13 cellular contexts compared by ENCODE assay signal in genomic region chr12:84508943-84509342, GRCh38.
A peak's percentile ranks its signal among the peaks of the same experiment; 100 is the strongest.
DNase-seq lines count a peak whose midpoint lies in the region; ATAC-seq, FAIRE-seq and TF ChIP-seq lines count a peak whose summit lies in the region.
"Had no signal": no experiment of that assay in that cellular context is flagged by ENCODE, and none has a peak within 500 bp of the region (broad histone marks: within the 10 kb centered on the region; RNA-seq: fewer than 3 reads in every experiment).

No MANE protein-coding gene starts in this region.

- H3K79me2 ChIP-seq in GM12878 (ENCODE audit: control insufficient read depth, insufficient read depth, low read length): no peaks in the 10 kb centered on the region

- CTCF ChIA-PET in GM12878 (lab: Yijun Ruan, JAX): no interaction called here

- peak overlapping the region; percentile 89 for H3K27ac Mint-ChIP-seq in mesothelial cell of epicardium
- H3K27ac Mint-ChIP-seq: activated CD4-positive, alpha-beta T cell treated with anti-CD3 and anti-CD28 coated beads, Interleukin-2, amount 10 ng/mL, durations not matched to agents 24 days and 14 days had no signal

- H3K27me3 Mint-ChIP-seq in mesothelial cell of epicardium (ENCODE audit: low read depth): no peaks in the 10 kb centered on the region
- H3K27me3 Mint-ChIP-seq: activated CD4-positive, alpha-beta T cell treated with anti-CD3 and anti-CD28 coated beads, Interleukin-2, amount 10 ng/mL, durations not matched to agents 24 days and 14 days had no signal

- H3K9ac ChIP-seq in GM12878 (ENCODE audit: control insufficient read depth, insufficient read depth, low read length): no peak overlapping the region

- TF ChIP-seq CTCF in AG09309 (IDR thresholded peaks at IDR 0.05; ENCODE audit: control insufficient read depth, insufficient read depth, low read depth, low read length, missing control alignments) (no peak), GM12878 (IDR thresholded peaks at IDR 0.05 in 2 of 3, conservative IDR thresholded peaks at IDR 0.05 in 1 of 3; ENCODE audit: control insufficient read depth in 2 of 3, extremely low read depth in 1 of 3, insufficient read depth in 1 of 3, low read depth in 3 of 3, low read length in 3 of 3) (no peak), mesothelial cell of epicardium (IDR thresholded peaks at IDR 0.05; ENCODE audit: unreplicated experiment) (no peak)

- no peak for FAIRE-seq in GM12878 (lab: Jason Lieb, UNC)

- no TSS peak for BruUV-seq in GM12878 (replicated peaks; lab: Mats Ljungman, UMichigan)

- 0% methylated on average over 1 of the region's 1 CpG for WGBS in GM12878 (ENCODE audit: insufficient coverage, insufficient replicate concordance, low lambda C conversion rate, missing lambda C conversion rate)

- SMC1A ChIA-PET in GM12878 (lab: Charles Lee; ENCODE audit: uncharacterized antibody, unreplicated experiment): no interaction called here

- peak; percentile 13 for DNase-seq in AG09309 (ENCODE audit: low read depth)
- DNase-seq in GM12878 (ENCODE audit: low read depth, low spot score): no peak
- no peak for DNase-seq in mesothelial cell of epicardium (ENCODE audit: low spot score in 2 of 2, unreplicated experiment in 2 of 2)
- no peak for DNase-seq in NCI-H1105 treated with DMSO at 0.1 percent for 48 hours (lab: John Stamatoyannopoulos, UW)
- DNase-seq in epidermal melanocyte (ENCODE audit: insufficient read length, low spot score): no peak
- no peak for DNase-seq in ecto neural progenitor cell (ENCODE audit: low spot score)
- DNase-seq: activated CD4-positive, alpha-beta T cell treated with anti-CD3 and anti-CD28 coated beads, Interleukin-2, amount 10 ng/mL, durations not matched to agents 24 days and 14 days; activated naive CD4-positive, alpha-beta T cell treated with anti-CD3 and anti-CD28 coated beads for 36 hours; dorsolateral prefrontal cortex; stimulated activated CD4-positive, alpha-beta T cell treated with anti-CD3 and anti-CD28 coated beads, Interleukin-4, amount 100 ng/mL, for 4 hours had no signal

- TF ChIP-seq POLR2A in GM12878 (IDR thresholded peaks at IDR 0.05; ENCODE audit: low read depth, low read length): no peak

- H3K27me3 ChIP-seq in GM12878 (replicated peaks in 1 of 2; ENCODE audit: control insufficient read depth in 2 of 2, insufficient read depth in 2 of 2, low read length in 1 of 2): no peaks in the 10 kb centered on the region
- H3K27me3 ChIP-seq: dorsolateral prefrontal cortex, tibial artery had no signal

- in situ Hi-C loops in GM12878 (cut with MboI): loop anchor here (10.0 to 25.0 kb wide), 2 partner anchors 684 to 1972 kb away; no protein-coding TSS in a partner anchor

- intact Hi-C loops in GM12878 (cut with micrococcal nuclease; ENCODE audit: unreplicated experiment): loop anchor here (10.0 kb wide), 1 partner anchor 1994 kb away; no protein-coding TSS in a partner anchor

- no peak for TF ChIP-seq RAD21 in GM12878 (IDR thresholded peaks at IDR 0.05; ENCODE audit: insufficient read depth, low read depth, low read length)

- ATAC-seq in HG02678 (IDR thresholded peaks at IDR 0.05; ENCODE audit: unreplicated experiment) (peak; percentile 6), GM12878 (peak; percentile 22; the same call in 1 of the 3 replicates), GM18498 (IDR thresholded peaks at IDR 0.05; ENCODE audit: unreplicated experiment) (no peak)

- peaks cover 9% of the 10 kb centered on the region for H3K9me3 Mint-ChIP-seq in mesothelial cell of epicardium
- H3K9me3 Mint-ChIP-seq: activated CD4-positive, alpha-beta T cell treated with anti-CD3 and anti-CD28 coated beads, Interleukin-2, amount 10 ng/mL, durations not matched to agents 24 days and 14 days; activated naive CD4-positive, alpha-beta T cell treated with anti-CD3 and anti-CD28 coated beads for 36 hours had no signal

- H3K4me1 ChIP-seq in GM12878 (ENCODE audit: control insufficient read depth, insufficient read depth, low read length): no peaks in the 10 kb centered on the region
- H3K4me1 ChIP-seq: tibial artery had no signal

- peaks cover 26% of the 10 kb centered on the region for H3K4me1 Mint-ChIP-seq in mesothelial cell of epicardium
- H3K4me1 Mint-ChIP-seq: activated CD4-positive, alpha-beta T cell treated with anti-CD3 and anti-CD28 coated beads, Interleukin-2, amount 10 ng/mL, durations not matched to agents 24 days and 14 days had no signal

- H3K9me3 ChIP-seq in GM12878 (replicated peaks; ENCODE audit: control insufficient read depth, insufficient read depth, low read length): no peaks in the 10 kb centered on the region
- H3K9me3 ChIP-seq: tibial artery had no signal

- POLR2A ChIA-PET in GM12878 (lab: Charles Lee): no interaction called here

- no peak overlapping the region for H3K4me2 ChIP-seq in GM12878 (ENCODE audit: control insufficient read depth, insufficient read depth)

- RAD21 ChIA-PET in GM12878 (lab: Charles Lee; ENCODE audit: unreplicated experiment): no interaction called here

- H4K20me1 ChIP-seq in GM12878 (ENCODE audit: control insufficient read depth, insufficient read depth): no peaks in the 10 kb centered on the region

- no peak overlapping the region for H3K4me3 Mint-ChIP-seq in mesothelial cell of epicardium
- H3K4me3 Mint-ChIP-seq: activated CD4-positive, alpha-beta T cell treated with anti-CD3 and anti-CD28 coated beads, Interleukin-2, amount 10 ng/mL, durations not matched to agents 24 days and 14 days; activated naive CD4-positive, alpha-beta T cell treated with anti-CD3 and anti-CD28 coated beads for 36 hours had no signal

- H2AFZ ChIP-seq in GM12878 (ENCODE audit: control insufficient read depth, low read depth, low read length): no peak overlapping the region

- H3K36me3 ChIP-seq in GM12878 (ENCODE audit: control insufficient read depth in 2 of 2, insufficient read depth in 2 of 2, low read length in 1 of 2): no peaks in the 10 kb centered on the region
- H3K36me3 ChIP-seq: tibial artery had no signal

- no peak overlapping the region for H3K4me3 ChIP-seq in AG09309 (ENCODE audit: control insufficient read depth, low read depth, low read length)
- no peak overlapping the region for H3K4me3 ChIP-seq in GM12878
- H3K4me3 ChIP-seq: dorsolateral prefrontal cortex, tibial artery had no signal

- no peak for TF ChIP-seq EP300 in GM12878 (IDR thresholded peaks at IDR 0.05; ENCODE audit: borderline replicate concordance in 1 of 2, control insufficient read depth in 1 of 2, low read depth in 2 of 2, low read length in 2 of 2)

- no peaks in the 10 kb centered on the region for H3K36me3 Mint-ChIP-seq in mesothelial cell of epicardium

- no peak overlapping the region for H3K27ac ChIP-seq in GM12878 (ENCODE audit: control insufficient read depth, insufficient read depth)
- H3K27ac ChIP-seq: dorsolateral prefrontal cortex, tibial artery had no signal

TF ChIP-seq in GM12878, 131 proteins besides CTCF, POLR2A, EP300 and RAD21:
- no peak for TF ChIP-seq ZNF622 (IDR thresholded peaks at IDR 0.05)
- TF ChIP-seq IKZF2 (IDR thresholded peaks at IDR 0.05): no peak
- no peak for TF ChIP-seq CBFB (IDR thresholded peaks at IDR 0.05; ENCODE audit: low read depth)
- no peak for TF ChIP-seq MEF2A (IDR thresholded peaks at IDR 0.05; ENCODE audit: insufficient read depth, low read depth, low read length)
- TF ChIP-seq IKZF1 (conservative IDR thresholded peaks at IDR 0.05): no peak
- TF ChIP-seq RCOR1 (conservative IDR thresholded peaks at IDR 0.05; ENCODE audit: low read depth, low read length): no peak
- no peak for TF ChIP-seq IRF4 (IDR thresholded peaks at IDR 0.05; ENCODE audit: low read depth, low read length)
- TF ChIP-seq BACH1 (IDR thresholded peaks at IDR 0.05; ENCODE audit: borderline replicate concordance): no peak
- TF ChIP-seq ATF7 (IDR thresholded peaks at IDR 0.05; ENCODE audit: low read depth): no peak
- no peak for TF ChIP-seq SPI1 (IDR thresholded peaks at IDR 0.05; ENCODE audit: borderline replicate concordance, insufficient read depth, low read depth, low read length)
TF ChIP-seq in GM12878: peak in this region for 0.
